Comparison of ENCODE assay signal across 11 cellular contexts in the genomic region with DNA sequence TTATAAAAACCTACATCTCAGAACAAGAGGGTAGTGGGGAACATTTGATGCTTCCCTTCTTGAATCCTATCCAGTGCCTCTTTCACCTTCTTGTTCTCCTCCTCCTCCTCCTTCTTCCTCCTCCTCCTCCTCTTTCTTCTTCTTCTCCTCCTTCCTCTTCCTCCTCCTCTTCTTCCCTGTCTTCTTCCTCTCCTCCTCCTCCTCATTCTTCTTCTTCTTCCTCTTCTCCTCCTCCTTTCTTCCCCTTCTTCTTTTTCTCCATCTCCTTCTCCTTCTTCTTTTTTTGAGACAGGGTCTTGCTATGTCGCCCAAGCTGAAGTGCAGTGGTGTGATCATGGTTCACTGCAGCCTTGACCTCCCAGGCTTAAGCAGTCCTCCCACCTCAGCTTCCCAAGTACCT. TPM values are rescaled to one million over a fixed set of nuclear protein-coding genes. Genes with fewer than 3 reads are reported as not detected.
"Had no signal": no experiment of that assay in that cellular context is flagged by ENCODE, and none has a peak within 500 bp of the region (broad histone marks: within the 10 kb centered on the region; RNA-seq: fewer than 3 reads in every experiment).

No MANE protein-coding gene starts in this region.

- H3K9ac ChIP-seq: KMS-11 had no signal

- H3K36me3 Mint-ChIP-seq: IgD-negative memory B cell had no signal

- H3K27me3 Mint-ChIP-seq: IgD-negative memory B cell had no signal

- H3K27ac ChIP-seq: HL-60, KMS-11 had no signal

- H3K4me2 ChIP-seq: KMS-11 had no signal

- H3K4me3 Mint-ChIP-seq: IgD-negative memory B cell had no signal

- DNase-seq: IMR-90, Karpas-422, Kasumi-1, KBM-7, KG1 had no signal

- ATAC-seq: HepG2 had no signal

- FAIRE-seq: HepG2, HTR-8/SVneo had no signal

- H3K27ac Mint-ChIP-seq: IgD-negative memory B cell had no signal

RNA-seq across cellular contexts. Expression of gene SLC35F3, which starts 31.9 kb away (rescaled TPM):
- total RNA-seq: HepG2, HT-29 had no signal
- polyA plus RNA-seq: HepG2, IgD-negative memory B cell had no signal
